ENCODE assay signal across 16 cellular contexts in genomic region chr7:151659219-151659618, GRCh38.
"Had no signal": no experiment of that assay in that cellular context is flagged by ENCODE, and none has a peak within 500 bp of the region (broad histone marks: within the 10 kb centered on the region; RNA-seq: fewer than 3 reads in every experiment).

No MANE protein-coding gene starts in this region.

- H3K27me3 ChIP-seq: esophagus muscularis mucosa, gastrocnemius medialis, pancreas, testis, transverse colon had no signal

- H3K9me3 ChIP-seq: esophagus muscularis mucosa, gastrocnemius medialis, pancreas, testis, transverse colon had no signal

- H3K4me1 ChIP-seq: pancreas, testis, transverse colon had no signal

- H3K36me3 ChIP-seq: esophagus muscularis mucosa, gastrocnemius medialis, pancreas, transverse colon had no signal

- DNase-seq: effector memory CD4-positive, alpha-beta T cell; gastrocnemius medialis; islet precursor cell; mammary epithelial cell; naive thymus-derived CD4-positive, alpha-beta T cell; pancreas; stimulated activated CD4-positive, alpha-beta T cell treated with anti-CD3 and anti-CD28 coated beads, Interleukin-2, amount 100 ng/mL, for 24 hours; stimulated activated CD4-positive, alpha-beta T cell treated with anti-CD3 and anti-CD28 coated beads, Interleukin-4, amount 100 ng/mL, for 4 hours; stimulated activated naive B cell treated with anti-CD40 and anti-IgM and Interleukin-4, amounts not matched to agents 10 μg/mL and 1 μg/mL and 100 μg/mL, for 72 hours; stimulated activated naive CD8-positive, alpha-beta T cell treated with anti-CD3 and anti-CD28 coated beads, Interleukin-15, amount 100 ng/mL, for 72 hours; testis; transverse colon had no signal

- FAIRE-seq: pancreas had no signal

- H3K4me3 ChIP-seq: esophagus muscularis mucosa, gastrocnemius medialis, pancreas, testis, transverse colon had no signal

- ATAC-seq: gastrocnemius medialis; left lobe of liver; naive thymus-derived CD4-positive, alpha-beta T cell; pancreas; sciatic nerve; stimulated activated naive CD8-positive, alpha-beta T cell treated with anti-CD3 and anti-CD28 coated beads, Interleukin-15, amount 100 ng/mL, for 72 hours had no signal

- H3K27ac ChIP-seq: epithelial cell of prostate, esophagus muscularis mucosa, gastrocnemius medialis, pancreas, testis, transverse colon had no signal
